ENCODE assay signal across 1 cellular context in genomic region chr14:44961730-44962572, GRCh38.
A peak's percentile ranks its signal among the peaks of the same experiment; 100 is the strongest.
TF ChIP-seq lines count a peak whose summit lies in the region.

KLHL28 (minus strand) TSS chr14:44961947; CDS start chr14:44945928, 16,019 bp downstream.
A gene with protein sequence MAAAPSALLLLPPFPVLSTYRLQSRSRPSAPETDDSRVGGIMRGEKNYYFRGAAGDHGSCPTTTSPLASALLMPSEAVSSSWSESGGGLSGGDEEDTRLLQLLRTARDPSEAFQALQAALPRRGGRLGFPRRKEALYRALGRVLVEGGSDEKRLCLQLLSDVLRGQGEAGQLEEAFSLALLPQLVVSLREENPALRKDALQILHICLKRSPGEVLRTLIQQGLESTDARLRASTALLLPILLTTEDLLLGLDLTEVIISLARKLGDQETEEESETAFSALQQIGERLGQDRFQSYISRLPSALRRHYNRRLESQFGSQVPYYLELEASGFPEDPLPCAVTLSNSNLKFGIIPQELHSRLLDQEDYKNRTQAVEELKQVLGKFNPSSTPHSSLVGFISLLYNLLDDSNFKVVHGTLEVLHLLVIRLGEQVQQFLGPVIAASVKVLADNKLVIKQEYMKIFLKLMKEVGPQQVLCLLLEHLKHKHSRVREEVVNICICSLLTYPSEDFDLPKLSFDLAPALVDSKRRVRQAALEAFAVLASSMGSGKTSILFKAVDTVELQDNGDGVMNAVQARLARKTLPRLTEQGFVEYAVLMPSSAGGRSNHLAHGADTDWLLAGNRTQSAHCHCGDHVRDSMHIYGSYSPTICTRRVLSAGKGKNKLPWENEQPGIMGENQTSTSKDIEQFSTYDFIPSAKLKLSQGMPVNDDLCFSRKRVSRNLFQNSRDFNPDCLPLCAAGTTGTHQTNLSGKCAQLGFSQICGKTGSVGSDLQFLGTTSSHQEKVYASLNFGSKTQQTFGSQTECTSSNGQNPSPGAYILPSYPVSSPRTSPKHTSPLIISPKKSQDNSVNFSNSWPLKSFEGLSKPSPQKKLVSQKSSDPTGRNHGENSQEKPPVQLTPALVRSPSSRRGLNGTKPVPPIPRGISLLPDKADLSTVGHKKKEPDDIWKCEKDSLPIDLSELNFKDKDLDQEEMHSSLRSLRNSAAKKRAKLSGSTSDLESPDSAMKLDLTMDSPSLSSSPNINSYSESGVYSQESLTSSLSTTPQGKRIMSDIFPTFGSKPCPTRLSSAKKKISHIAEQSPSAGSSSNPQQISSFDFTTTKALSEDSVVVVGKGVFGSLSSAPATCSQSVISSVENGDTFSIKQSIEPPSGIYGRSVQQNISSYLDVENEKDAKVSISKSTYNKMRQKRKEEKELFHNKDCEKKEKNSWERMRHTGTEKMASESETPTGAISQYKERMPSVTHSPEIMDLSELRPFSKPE (N-terminal part only) (plus strand): TSS chr14:44962190. CDS start chr14:44962422, 232 bp downstream.

TF ChIP-seq in HepG2, 621 proteins besides CTCF, POLR2A, EP300 and RAD21 (continued from another document and continues in another):
- TF ChIP-seq USF2 (IDR thresholded peaks at IDR 0.05; ENCODE audit: low read depth, low read length) (peak; percentile 98), USF2 (CRISPR knock-in tag; IDR thresholded peaks at IDR 0.05; ENCODE audit: borderline replicate concordance) (peak; percentile 98; the same call in 1 of the 2 replicates), GMEB1 (CRISPR knock-in tag; IDR thresholded peaks at IDR 0.05; ENCODE audit: borderline replicate concordance) (peak; percentile 90), HOXD1 (CRISPR knock-in tag; IDR thresholded peaks at IDR 0.05) (0 out of 2 replicates have a peak, but pooled peaks have one; percentile 20), NR1H2 (CRISPR knock-in tag; IDR thresholded peaks at IDR 0.05; ENCODE audit: borderline replicate concordance, low read depth) (no peak), PAWR (CRISPR knock-in tag; IDR thresholded peaks at IDR 0.05; ENCODE audit: borderline replicate concordance) (no peak), NR2F6 (IDR thresholded peaks at IDR 0.05) (peak; percentile 85), NR2F6 (CRISPR knock-in tag; IDR thresholded peaks at IDR 0.05) (peak; percentile 85), TRIM22 (IDR thresholded peaks at IDR 0.05) (no peak), GABPB1 (CRISPR knock-in tag; IDR thresholded peaks at IDR 0.05) (peak; percentile 99), ZNF891 (CRISPR knock-in tag; IDR thresholded peaks at IDR 0.05) (0 out of 2 replicates have a peak, but pooled peaks have one; percentile 57), ZNF589 (CRISPR knock-in tag; conservative IDR thresholded peaks at IDR 0.05) (no peak; the same call in 1 of the 2 replicates), SP140L (CRISPR knock-in tag; IDR thresholded peaks at IDR 0.05; ENCODE audit: borderline replicate concordance) (0 out of 2 replicates have a peak, but pooled peaks have one; percentile 81), SKI (IDR thresholded peaks at IDR 0.05; ENCODE audit: partially characterized antibody) (peak; percentile 21), ETV5 (CRISPR knock-in tag; IDR thresholded peaks at IDR 0.05; ENCODE audit: borderline replicate concordance) (peak; percentile 82), SP4 (CRISPR knock-in tag; IDR thresholded peaks at IDR 0.05) (peak; percentile 73), NR0B2 (CRISPR knock-in tag; IDR thresholded peaks at IDR 0.05) (peak; percentile 88; the same call in 1 of the 2 replicates), DRAP1 (CRISPR knock-in tag; IDR thresholded peaks at IDR 0.05) (peak; percentile 76), GMEB2 (CRISPR knock-in tag; IDR thresholded peaks at IDR 0.05; ENCODE audit: low read depth) (peak; percentile 72), NFYC (CRISPR knock-in tag; IDR thresholded peaks at IDR 0.05) (peak; percentile 9; the same call in 1 of the 2 replicates), HNRNPLL (IDR thresholded peaks at IDR 0.05; ENCODE audit: low read depth, low read length, poor library complexity, severe bottlenecking) (peak; percentile 72), ISL2 (CRISPR knock-in tag; IDR thresholded peaks at IDR 0.05) (no peak; the same call in 1 of the 2 replicates), RXRB (CRISPR knock-in tag; IDR thresholded peaks at IDR 0.05; ENCODE audit: borderline replicate concordance) (peak; percentile 60), ZNF574 (CRISPR knock-in tag; IDR thresholded peaks at IDR 0.05) (peak; percentile 95), SIN3A (IDR thresholded peaks at IDR 0.05; ENCODE audit: borderline replicate concordance, low read depth, low read length) (peak; percentile 98)
- TF ChIP-seq, protein P1, sequence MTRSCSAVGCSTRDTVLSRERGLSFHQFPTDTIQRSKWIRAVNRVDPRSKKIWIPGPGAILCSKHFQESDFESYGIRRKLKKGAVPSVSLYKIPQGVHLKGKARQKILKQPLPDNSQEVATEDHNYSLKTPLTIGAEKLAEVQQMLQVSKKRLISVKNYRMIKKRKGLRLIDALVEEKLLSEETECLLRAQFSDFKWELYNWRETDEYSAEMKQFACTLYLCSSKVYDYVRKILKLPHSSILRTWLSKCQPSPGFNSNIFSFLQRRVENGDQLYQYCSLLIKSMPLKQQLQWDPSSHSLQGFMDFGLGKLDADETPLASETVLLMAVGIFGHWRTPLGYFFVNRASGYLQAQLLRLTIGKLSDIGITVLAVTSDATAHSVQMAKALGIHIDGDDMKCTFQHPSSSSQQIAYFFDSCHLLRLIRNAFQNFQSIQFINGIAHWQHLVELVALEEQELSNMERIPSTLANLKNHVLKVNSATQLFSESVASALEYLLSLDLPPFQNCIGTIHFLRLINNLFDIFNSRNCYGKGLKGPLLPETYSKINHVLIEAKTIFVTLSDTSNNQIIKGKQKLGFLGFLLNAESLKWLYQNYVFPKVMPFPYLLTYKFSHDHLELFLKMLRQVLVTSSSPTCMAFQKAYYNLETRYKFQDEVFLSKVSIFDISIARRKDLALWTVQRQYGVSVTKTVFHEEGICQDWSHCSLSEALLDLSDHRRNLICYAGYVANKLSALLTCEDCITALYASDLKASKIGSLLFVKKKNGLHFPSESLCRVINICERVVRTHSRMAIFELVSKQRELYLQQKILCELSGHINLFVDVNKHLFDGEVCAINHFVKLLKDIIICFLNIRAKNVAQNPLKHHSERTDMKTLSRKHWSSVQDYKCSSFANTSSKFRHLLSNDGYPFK (CRISPR knock-in tag; IDR thresholded peaks at IDR 0.05; ENCODE audit: borderline replicate concordance): peak; percentile 88; the same call in 1 of the 2 replicates
